Comparison of ENCODE assay signal across 8 cellular contexts in genomic region chr3:72523409-72524172, GRCh38.
DNase-seq lines count a peak whose midpoint lies in the region; ATAC-seq and TF ChIP-seq lines count a peak whose summit lies in the region.

No MANE protein-coding gene starts in this region.

- ATAC-seq in HG03045 (IDR thresholded peaks at IDR 0.05; ENCODE audit: unreplicated experiment) (peak; percentile 72), right lobe of liver (peak; percentile 70 to 86 (median 80))

- H4K20me1 ChIP-seq in GM23248 (ENCODE audit: insufficient read depth), result no peaks in the 10 kb centered on the region
- no peaks in the 10 kb centered on the region for H4K20me1 ChIP-seq in mammary epithelial cell (ENCODE audit: insufficient read depth, low read length)

- DNase-seq in activated CD4-positive, alpha-beta T cell treated with anti-CD3 and anti-CD28 coated beads, Interleukin-2, amount 10 ng/mL, durations not matched to agents 24 days and 14 days, result no peak
- DNase-seq in activated CD4-positive, alpha-beta T cell treated with anti-CD3 and anti-CD28 coated beads, Interleukin-2, amount 50 U/mL, for 48 hours, result no peak
- peak; percentile 47 to 59 (median 51) for DNase-seq in Peyer's patch
- peak in 2 of 3 donors; percentile 35 to 60 for DNase-seq in right lobe of liver
- DNase-seq in GM23248, result no peak
- no peak for DNase-seq in NCI-H82 treated with DMSO at 0.1 percent for 48 hours (lab: John Stamatoyannopoulos, UW; ENCODE audit: unreplicated experiment)
- no peak for DNase-seq in mammary epithelial cell

- H3K27me3 ChIP-seq in Peyer's patch (no peaks in the 10 kb centered on the region), right lobe of liver (no peaks in the 10 kb centered on the region), GM23248 (replicated peaks; ENCODE audit: insufficient read depth) (no peaks in the 10 kb centered on the region; the same call in none of the 2 replicates), mammary epithelial cell (ENCODE audit: insufficient read depth, low read length) (no peaks in the 10 kb centered on the region)

- H3K9ac ChIP-seq in GM23248, result no peak overlapping the region
- no peak overlapping the region for H3K9ac ChIP-seq in mammary epithelial cell (ENCODE audit: insufficient read depth, low read length)

- H3F3A ChIP-seq in GM23248 (ENCODE audit: insufficient read depth), result no peaks in the 10 kb centered on the region

- TF ChIP-seq POLR2A in Peyer's patch (IDR thresholded peaks at IDR 0.05), result no peak
- no peak for TF ChIP-seq POLR2A in right lobe of liver (IDR thresholded peaks at IDR 0.05)

- H3K4me1 Mint-ChIP-seq in activated CD4-positive, alpha-beta T cell treated with anti-CD3 and anti-CD28 coated beads, Interleukin-2, amount 10 ng/mL, durations not matched to agents 24 days and 14 days, result peaks cover 36% of the 10 kb centered on the region

- H3K27ac Mint-ChIP-seq in activated CD4-positive, alpha-beta T cell treated with anti-CD3 and anti-CD28 coated beads, Interleukin-2, amount 10 ng/mL, durations not matched to agents 24 days and 14 days, result peak overlapping the region; percentile 91

- H3K36me3 ChIP-seq in Peyer's patch (no peaks in the 10 kb centered on the region), right lobe of liver (no peaks in the 10 kb centered on the region), GM23248 (ENCODE audit: low read depth) (no peaks in the 10 kb centered on the region), mammary epithelial cell (ENCODE audit: insufficient read depth, low read length) (no peaks in the 10 kb centered on the region)

- H2AFZ ChIP-seq in GM23248 (no peak overlapping the region), mammary epithelial cell (ENCODE audit: low read depth, low read length) (no peak overlapping the region)

- H3K9me2 ChIP-seq in GM23248 (ENCODE audit: insufficient read depth), result no peaks in the 10 kb centered on the region

- BruUV-seq in mammary epithelial cell (replicated peaks; lab: Mats Ljungman, UMichigan), result no TSS peak

- no peaks in the 10 kb centered on the region for H3K27me3 Mint-ChIP-seq in activated CD4-positive, alpha-beta T cell treated with anti-CD3 and anti-CD28 coated beads, Interleukin-2, amount 10 ng/mL, durations not matched to agents 24 days and 14 days

- no peak overlapping the region for H3K4me2 ChIP-seq in GM23248 (ENCODE audit: unreplicated experiment)
- H3K4me2 ChIP-seq in mammary epithelial cell (ENCODE audit: insufficient read depth, low read depth, low read length), result no peak overlapping the region

- H3K27ac ChIP-seq in Peyer's patch (peak overlapping the region in 2 of 4 donors; percentile 31 to 63), right lobe of liver (peak overlapping the region in 1 of 3 donors; percentile 18), GM23248 (no peak overlapping the region), mammary epithelial cell (ENCODE audit: insufficient read depth, low read depth, low read length) (no peak overlapping the region)

- peaks cover 5% of the 10 kb centered on the region for H3K36me3 Mint-ChIP-seq in activated CD4-positive, alpha-beta T cell treated with anti-CD3 and anti-CD28 coated beads, Interleukin-2, amount 10 ng/mL, durations not matched to agents 24 days and 14 days (ENCODE audit: low read depth)

- in situ Hi-C loops in GM23248 (cut with MboI) (no loop called here), mammary epithelial cell (cut with MboI; ENCODE audit: low sequenced_read_pairs in 2 of 2) (no loop called here)

- no peak overlapping the region for H3K4me3 Mint-ChIP-seq in activated CD4-positive, alpha-beta T cell treated with anti-CD3 and anti-CD28 coated beads, Interleukin-2, amount 10 ng/mL, durations not matched to agents 24 days and 14 days

- dilution Hi-C loops in mammary epithelial cell (cut with HindIII; ENCODE audit: low sequenced_read_pairs), result no loop called here

- H3K9me3 Mint-ChIP-seq in activated CD4-positive, alpha-beta T cell treated with anti-CD3 and anti-CD28 coated beads, Interleukin-2, amount 10 ng/mL, durations not matched to agents 24 days and 14 days, result peaks cover 17% of the 10 kb centered on the region

- H3K9me3 ChIP-seq in Peyer's patch, result no peaks in the 10 kb centered on the region
- no peaks in the 10 kb centered on the region for H3K9me3 ChIP-seq in right lobe of liver
- H3K9me3 ChIP-seq in GM23248 (ENCODE audit: low read depth), result no peaks in the 10 kb centered on the region
- no peaks in the 10 kb centered on the region for H3K9me3 ChIP-seq in mammary epithelial cell (replicated peaks; ENCODE audit: insufficient read depth, low read length)

- intact Hi-C loops in activated CD4-positive, alpha-beta T cell treated with anti-CD3 and anti-CD28 coated beads, Interleukin-2, amount 10 ng/mL, durations not matched to agents 24 days and 14 days (cut with micrococcal nuclease), result loop anchor here (5.0 kb wide), 1 partner anchor 199 kb away; no protein-coding TSS in a partner anchor
- intact Hi-C loops in right lobe of liver (cut with DNase I), result no loop called here
- intact Hi-C loops in mammary epithelial cell (cut with micrococcal nuclease), result no loop called here

- H3K4me3 ChIP-seq in Peyer's patch (no peak overlapping the region), right lobe of liver (no peak overlapping the region), GM23248 (no peak overlapping the region), mammary epithelial cell (replicated peaks in 1 of 3; ENCODE audit: insufficient read depth in 1 of 3, low read depth in 2 of 3, low read length in 3 of 3) (no peak overlapping the region)

- CTCF ChIA-PET in mammary epithelial cell (lab: Charles Lee; ENCODE audit: low non-redundant PET), result no interaction called here

- H3K4me1 ChIP-seq in Peyer's patch, result peaks cover 0 to 8% (median 0%) of the 10 kb centered on the region in 4 donors
- H3K4me1 ChIP-seq in right lobe of liver, result no peaks in the 10 kb centered on the region
- 0 out of 2 replicates have a peak, but pooled peaks cover 4% of the 10 kb centered on the region for H3K4me1 ChIP-seq in GM23248 (ENCODE audit: insufficient read depth)
- H3K4me1 ChIP-seq in mammary epithelial cell (ENCODE audit: insufficient read depth, low read length), result peaks cover 12% of the 10 kb centered on the region

- WGBS in right lobe of liver (ENCODE audit: insufficient coverage, low coverage, low lambda C conversion rate, missing lambda C conversion rate), result 27% methylated on average over 9 of the region's 9 CpGs
- 61 to 68% methylated on average over 9 of the region's 9 CpGs for WGBS in GM23248 (ENCODE audit: low coverage in 1 of 2, low lambda C conversion rate in 2 of 2, missing lambda C conversion rate in 2 of 2), 2 experiments
- 84% methylated on average over 7 of the region's 9 CpGs for WGBS in mammary epithelial cell (ENCODE audit: low coverage, missing lambda C conversion rate)

- TF ChIP-seq CTCF in Peyer's patch (IDR thresholded peaks at IDR 0.05) (no peak), right lobe of liver (IDR thresholded peaks at IDR 0.05) (no peak), mammary epithelial cell (conservative IDR thresholded peaks at IDR 0.05 in 1 of 2, IDR thresholded peaks at IDR 0.05 in 1 of 2; ENCODE audit: extremely low read depth in 1 of 2, insufficient read depth in 1 of 2, low read depth in 1 of 2, low read length in 2 of 2) (no peak)

- H3K79me2 ChIP-seq in GM23248 (ENCODE audit: insufficient read depth) (no peaks in the 10 kb centered on the region), mammary epithelial cell (ENCODE audit: insufficient read depth, low read length) (no peaks in the 10 kb centered on the region)

Comparison
In these comparisons a context has a peak if more than half of its experiments do, and no peak if none do; other contexts are left out.
1. DNase-seq: peak in Peyer's patch (3 of 3) and right lobe of liver (2 of 3); none in activated CD4-positive, alpha-beta T cell treated with anti-CD3 and anti-CD28 coated beads, Interleukin-2, amount 10 ng/mL, durations not matched to agents 24 days and 14 days (single experiment), activated CD4-positive, alpha-beta T cell treated with anti-CD3 and anti-CD28 coated beads, Interleukin-2, amount 50 U/mL, for 48 hours (0 of 2), GM23248 (single experiment), NCI-H82 treated with DMSO at 0.1 percent for 48 hours (single experiment) and mammary epithelial cell (single experiment).